27 cellular contexts compared by ENCODE assay signal in the genomic region with DNA sequence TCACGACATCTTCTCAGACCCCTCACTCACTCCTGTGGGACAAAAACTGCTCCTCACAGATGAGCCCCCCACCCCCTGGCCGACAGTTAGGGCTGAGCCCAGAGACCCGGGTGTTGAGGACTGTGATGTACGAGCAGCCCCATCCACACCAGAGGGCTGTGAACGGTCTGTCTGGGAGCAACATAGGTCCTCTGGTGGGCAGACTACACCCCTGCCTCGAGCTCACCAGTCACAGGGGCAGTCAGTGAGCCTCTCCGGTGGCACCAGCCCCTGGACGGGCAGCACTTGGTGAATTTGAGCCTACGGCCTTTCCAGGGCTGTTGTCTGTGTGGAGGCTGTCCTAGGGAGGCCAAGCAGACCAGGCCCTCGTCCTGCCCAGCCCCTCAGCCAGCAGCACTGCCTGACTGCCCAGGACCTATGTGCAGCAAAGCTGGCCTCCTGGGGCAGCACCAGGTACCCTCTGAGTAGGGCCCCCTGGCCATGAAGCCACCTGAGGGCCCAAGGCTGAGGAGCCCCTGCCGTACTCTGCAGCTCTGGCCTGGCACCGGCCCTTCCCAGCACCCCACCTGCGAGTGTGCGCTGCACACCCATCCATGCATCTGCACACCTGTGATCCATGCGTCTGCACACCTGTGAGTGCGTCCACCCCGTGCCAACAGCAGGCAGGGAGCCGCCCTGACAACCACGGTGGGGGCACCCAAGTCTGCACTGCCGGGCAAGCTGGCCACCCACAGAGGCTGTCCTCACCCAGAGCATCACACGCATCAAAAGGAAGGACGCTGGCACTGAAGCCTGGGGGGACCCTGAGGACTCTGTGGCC.
"Had no signal": no experiment of that assay in that cellular context is flagged by ENCODE, and none has a peak within 500 bp of the region (broad histone marks: within the 10 kb centered on the region; RNA-seq: fewer than 3 reads in every experiment).

No MANE protein-coding gene starts in this region.

- H3K4me1 Mint-ChIP-seq: activated T-helper 17 cell treated with anti-CD3 and anti-CD28 coated beads, Interleukin-2, amount 50 U/mL, for 72 hours; central memory CD8-positive, alpha-beta T cell had no signal

- H3K4me3 ChIP-seq: esophagus muscularis mucosa, heart right ventricle, left lung, stomach, suprapubic skin, tibial artery had no signal

- H3K36me3 Mint-ChIP-seq: activated naive CD4-positive, alpha-beta T cell treated with anti-CD3 and anti-CD28 coated beads, Interleukin-2, amount 50 U/mL, for 72 hours; mesothelial cell of epicardium; stimulated activated naive B cell treated with anti-CD40 and anti-IgM and Interleukin-4, amounts not matched to agents 10 μg/mL and 1 μg/mL and 100 μg/mL, for 72 hours had no signal

- DNase-seq: activated CD4-positive, alpha-beta T cell treated with anti-CD3 and anti-CD28 coated beads, Interleukin-2, amount 50 U/mL, for 1 hour; activated CD4-positive, CD25-positive, alpha-beta regulatory T cell treated with anti-CD3 and anti-CD28 coated beads, Interleukin-2, amount 50 U/mL, for 72 hours; activated CD8-positive, alpha-beta T cell treated with anti-CD3 and anti-CD28 coated beads for 36 hours; activated gamma-delta T cell treated with Interleukin-2 at 50 U/mL for 16 hours; activated T-cell treated with anti-CD3 and anti-CD28 coated beads, Interleukin-2, amount 50 U/mL, for 4 hours; dermis blood vessel endothelial cell; effector CD4-positive, alpha-beta T cell; foreskin keratinocyte; kidney glomerular epithelial cell; mammary epithelial cell; naive B cell; occipital lobe; small intestine; stimulated activated CD4-positive, alpha-beta T cell treated with anti-CD3 and anti-CD28 coated beads, Interleukin-1b, Interleukin-23, amount 100 ng/mL, for 48 hours; stimulated activated CD4-positive, alpha-beta T cell treated with anti-CD3 and anti-CD28 coated beads, Interleukin-4, amount 100 ng/mL, for 4 hours; stimulated activated naive B cell treated with anti-CD40 and anti-IgM and Interleukin-4, amounts not matched to agents 10 μg/mL and 1 μg/mL and 100 μg/mL, for 72 hours; stomach; tibial artery had no signal

- H3K36me3 ChIP-seq: esophagus muscularis mucosa, heart right ventricle, left lung, stomach, suprapubic skin, tibial artery had no signal

- H3K4me3 Mint-ChIP-seq: activated CD8-positive, alpha-beta T cell treated with anti-CD3 and anti-CD28 coated beads for 36 hours; activated T-cell treated with anti-CD3 and anti-CD28 coated beads, Interleukin-2, amount 50 U/mL, for 4 hours; activated T-helper 17 cell treated with anti-CD3 and anti-CD28 coated beads, Interleukin-2, amount 50 U/mL, for 72 hours; central memory CD8-positive, alpha-beta T cell; mesothelial cell of epicardium; stimulated activated naive B cell treated with anti-CD40 and anti-IgM and Interleukin-4, amounts not matched to agents 10 μg/mL and 1 μg/mL and 100 μg/mL, for 72 hours had no signal

- H3K9me3 Mint-ChIP-seq: activated CD8-positive, alpha-beta T cell treated with anti-CD3 and anti-CD28 coated beads for 36 hours; activated naive CD4-positive, alpha-beta T cell treated with anti-CD3 and anti-CD28 coated beads, Interleukin-2, amount 50 U/mL, for 72 hours; activated T-cell treated with anti-CD3 and anti-CD28 coated beads, Interleukin-2, amount 50 U/mL, for 4 hours; activated T-helper 17 cell treated with anti-CD3 and anti-CD28 coated beads, Interleukin-2, amount 50 U/mL, for 72 hours; central memory CD8-positive, alpha-beta T cell; mesothelial cell of epicardium; naive B cell; stimulated activated naive B cell treated with anti-CD40 and anti-IgM and Interleukin-4, amounts not matched to agents 10 μg/mL and 1 μg/mL and 100 μg/mL, for 72 hours had no signal

- H3K9me3 ChIP-seq: left lung, suprapubic skin, tibial artery had no signal

- H3K27ac Mint-ChIP-seq: activated CD8-positive, alpha-beta T cell treated with anti-CD3 and anti-CD28 coated beads for 36 hours; activated naive CD4-positive, alpha-beta T cell treated with anti-CD3 and anti-CD28 coated beads, Interleukin-2, amount 50 U/mL, for 72 hours; activated T-helper 17 cell treated with anti-CD3 and anti-CD28 coated beads, Interleukin-2, amount 50 U/mL, for 72 hours; mesothelial cell of epicardium; stimulated activated naive B cell treated with anti-CD40 and anti-IgM and Interleukin-4, amounts not matched to agents 10 μg/mL and 1 μg/mL and 100 μg/mL, for 72 hours had no signal

- H3K27ac ChIP-seq: esophagus muscularis mucosa, foreskin keratinocyte, heart right ventricle, left lung, parathyroid adenoma, stomach, suprapubic skin, tibial artery had no signal

- H3K4me1 ChIP-seq: foreskin keratinocyte, parathyroid adenoma had no signal
